ENCODE assay signal across 28 cellular contexts in the genomic region with DNA sequence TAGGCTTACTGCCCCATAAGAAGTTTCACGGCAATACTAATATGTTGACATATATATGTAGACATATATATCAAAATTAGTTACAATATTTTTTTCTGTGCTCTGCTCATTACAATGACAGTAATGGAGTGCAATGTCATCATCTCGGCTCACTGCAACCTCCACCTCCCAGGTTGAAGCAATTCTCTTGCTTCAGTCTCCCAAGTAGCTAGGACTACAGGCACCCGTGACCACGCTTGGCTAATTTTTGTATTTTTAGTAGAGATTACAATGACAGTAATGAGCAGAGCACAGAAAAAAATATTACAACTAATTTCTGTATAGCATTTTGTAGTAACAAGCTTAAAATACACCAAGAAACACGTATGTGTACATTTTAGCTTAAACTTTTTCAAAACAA.
"Had no signal": no experiment of that assay in that cellular context is flagged by ENCODE, and none has a peak within 500 bp of the region (broad histone marks: within the 10 kb centered on the region; RNA-seq: fewer than 3 reads in every experiment).

No MANE protein-coding gene starts in this region.

- DNase-seq: activated CD4-positive, alpha-beta memory T cell treated with anti-CD3 and anti-CD28 coated beads for 36 hours; activated CD4-positive, alpha-beta T cell treated with anti-CD3 and anti-CD28 coated beads, Interleukin-2, amount 10 ng/mL, durations not matched to agents 24 days and 14 days; activated CD4-positive, CD25-positive, alpha-beta regulatory T cell treated with anti-CD3 and anti-CD28 coated beads, Interleukin-2, amount 50 U/mL, for 72 hours; activated CD8-positive, alpha-beta memory T cell treated with anti-CD3 and anti-CD28 coated beads, Interleukin-2, amount 50 U/mL, for 4 hours; activated gamma-delta T cell; activated naive CD4-positive, alpha-beta T cell treated with anti-CD3 and anti-CD28 coated beads, Interleukin-2, amount 10 ng/mL, durations not matched to agents 7 days and 5 days; activated T-cell treated with anti-CD3 and anti-CD28 coated beads, Interleukin-2, amount 50 U/mL, for 1 hour; amniotic stem cell; caudate nucleus; endodermal cell; foreskin fibroblast; left colon; lower lobe of right lung; mesenchymal stem cell; naive thymus-derived CD8-positive, alpha-beta T cell; occipital lobe; stimulated activated CD4-positive, alpha-beta T cell treated with anti-CD3 and anti-CD28 coated beads, Interleukin-15, amount 100 ng/mL, for 24 hours; stimulated activated CD4-positive, alpha-beta T cell treated with anti-CD3 and anti-CD28 coated beads, Interleukin-2, amount 100 ng/mL, for 24 hours; stimulated activated naive CD4-positive, alpha-beta T cell; T-helper 17 cell; T1000 had no signal

- H3K9ac ChIP-seq: parathyroid adenoma had no signal

- H3K4me3 Mint-ChIP-seq: activated CD4-positive, alpha-beta memory T cell treated with anti-CD3 and anti-CD28 coated beads for 36 hours; activated CD4-positive, alpha-beta T cell treated with anti-CD3 and anti-CD28 coated beads, Interleukin-2, amount 10 ng/mL, durations not matched to agents 24 days and 14 days; activated naive CD4-positive, alpha-beta T cell treated with anti-CD3 and anti-CD28 coated beads, Interleukin-2, amount 10 ng/mL, durations not matched to agents 7 days and 5 days; activated T-helper 1 cell treated with anti-CD3 and anti-CD28 coated beads, Interleukin-12 subunit alpha, Interleukin-12 subunit beta, Interleukin-2, Interleukin-4 antibody, amounts not matched to agents 30 ng/mL and 10 ng/mL and 1 ng/mL, durations not matched to agents 14 hours and 24 hours and 36 hours; dendritic cell treated with granulocyte-macrophage colony-stimulating factor and Interleukin-4, amounts not matched to agents 40 ng/mL and 50 ng/mL, for 4 days; endodermal cell; naive thymus-derived CD8-positive, alpha-beta T cell; neural crest cell; T-helper 17 cell had no signal

- H3K27ac Mint-ChIP-seq: activated CD4-positive, alpha-beta memory T cell treated with anti-CD3 and anti-CD28 coated beads for 36 hours; activated CD4-positive, alpha-beta T cell treated with anti-CD3 and anti-CD28 coated beads, Interleukin-2, amount 10 ng/mL, durations not matched to agents 24 days and 14 days; activated naive CD4-positive, alpha-beta T cell treated with anti-CD3 and anti-CD28 coated beads, Interleukin-2, amount 10 ng/mL, durations not matched to agents 7 days and 5 days; activated T-helper 1 cell treated with anti-CD3 and anti-CD28 coated beads, Interleukin-12 subunit alpha, Interleukin-12 subunit beta, Interleukin-2, Interleukin-4 antibody, amounts not matched to agents 30 ng/mL and 10 ng/mL and 1 ng/mL, durations not matched to agents 14 hours and 24 hours and 36 hours; dendritic cell treated with granulocyte-macrophage colony-stimulating factor and Interleukin-4, amounts not matched to agents 40 ng/mL and 50 ng/mL, for 4 days; endodermal cell; T-helper 17 cell had no signal

- H3K36me3 ChIP-seq: right atrium auricular region had no signal

- H3K27ac ChIP-seq: lower lobe of right lung, parathyroid adenoma, right atrium auricular region, suprapubic skin, tibial nerve had no signal

- H2AFZ ChIP-seq: parathyroid adenoma had no signal

- H3K27me3 Mint-ChIP-seq: activated CD4-positive, alpha-beta memory T cell treated with anti-CD3 and anti-CD28 coated beads for 36 hours; activated CD4-positive, alpha-beta T cell treated with anti-CD3 and anti-CD28 coated beads, Interleukin-2, amount 10 ng/mL, durations not matched to agents 24 days and 14 days; activated naive CD4-positive, alpha-beta T cell treated with anti-CD3 and anti-CD28 coated beads, Interleukin-2, amount 10 ng/mL, durations not matched to agents 7 days and 5 days; dendritic cell treated with granulocyte-macrophage colony-stimulating factor and Interleukin-4, amounts not matched to agents 40 ng/mL and 50 ng/mL, for 4 days; naive thymus-derived CD8-positive, alpha-beta T cell; T-helper 17 cell had no signal

- ATAC-seq: left colon; lower lobe of right lung; naive thymus-derived CD8-positive, alpha-beta T cell; T-helper 17 cell had no signal

- H3K9me3 ChIP-seq: lower lobe of right lung, right atrium auricular region, suprapubic skin, tibial nerve had no signal

- H3K4me3 ChIP-seq: lower lobe of right lung, right atrium auricular region, suprapubic skin, tibial nerve had no signal

- H3K27me3 ChIP-seq: right atrium auricular region, suprapubic skin, tibial nerve had no signal

- H3K9me3 Mint-ChIP-seq: activated CD4-positive, alpha-beta memory T cell treated with anti-CD3 and anti-CD28 coated beads for 36 hours; activated CD4-positive, alpha-beta T cell treated with anti-CD3 and anti-CD28 coated beads, Interleukin-2, amount 10 ng/mL, durations not matched to agents 24 days and 14 days; activated naive CD4-positive, alpha-beta T cell treated with anti-CD3 and anti-CD28 coated beads, Interleukin-2, amount 10 ng/mL, durations not matched to agents 7 days and 5 days; activated T-helper 1 cell treated with anti-CD3 and anti-CD28 coated beads, Interleukin-12 subunit alpha, Interleukin-12 subunit beta, Interleukin-2, Interleukin-4 antibody, amounts not matched to agents 30 ng/mL and 10 ng/mL and 1 ng/mL, durations not matched to agents 14 hours and 24 hours and 36 hours; dendritic cell treated with granulocyte-macrophage colony-stimulating factor and Interleukin-4, amounts not matched to agents 40 ng/mL and 50 ng/mL, for 4 days; endodermal cell; naive thymus-derived CD8-positive, alpha-beta T cell; neural crest cell had no signal
